ENCODE assay signal across 8 cellular contexts in genomic region chr2:43637030-43637803, GRCh38. TPM values are rescaled to one million over a fixed set of nuclear protein-coding genes. Genes with fewer than 3 reads are reported as not detected.
A peak's percentile ranks its signal among the peaks of the same experiment; 100 is the strongest.
DNase-seq lines count a peak whose midpoint lies in the region; ATAC-seq and TF ChIP-seq lines count a peak whose summit lies in the region.

Gene PLEKHH2 (plus strand): TSS chr2:43637260. CDS start chr2:43644674, 7,414 bp downstream.

- no peaks in the 10 kb centered on the region for H3K36me3 Mint-ChIP-seq in type B pancreatic cell

- H3K27ac Mint-ChIP-seq in type B pancreatic cell: no peak within 1 kb of the TSS

- peaks cover 9% of the 10 kb centered on the region for H3K4me1 Mint-ChIP-seq in type B pancreatic cell (ENCODE audit: unreplicated experiment)

- no peaks in the 10 kb centered on the region for H3K9me3 Mint-ChIP-seq in type B pancreatic cell

- H3K4me3 ChIP-seq in GM06990 (replicated peaks; ENCODE audit: low read depth, low read length): peak within 1 kb of the TSS; percentile 44

- peak; percentile 100 for ATAC-seq in HG02588 (IDR thresholded peaks at IDR 0.05; ENCODE audit: unreplicated experiment)
- peak; percentile 99 for ATAC-seq in left ventricle myocardium superior

- intact Hi-C loops in left ventricle myocardium superior (cut with micrococcal nuclease) (no loop called here), posterior vena cava (cut with DNase I) (no loop called here)

- H3K27me3 Mint-ChIP-seq in type B pancreatic cell: peaks cover 31% of the 10 kb centered on the region

- no peaks in the 10 kb centered on the region; the same call in none of the 2 replicates for H3K27me3 ChIP-seq in GM06990 (replicated peaks; ENCODE audit: control insufficient read depth, insufficient read depth, low read length)

- peak; percentile 76 for DNase-seq in GM06990 (ENCODE audit: extremely low read depth, insufficient read length)
- peak; percentile 44 for DNase-seq in NCI-H1092 (lab: John Stamatoyannopoulos, UW)
- peak; percentile 64 to 82 (median 77) for DNase-seq in T-helper 1 cell
- DNase-seq in amygdala (lab: John Stamatoyannopoulos, UW): peak; percentile 11 to 94 (median 72)
- DNase-seq in left ventricle myocardium superior: peak; percentile 91
- peak; percentile 97 for DNase-seq in posterior vena cava (ENCODE audit: low spot score)
- DNase-seq in type B pancreatic cell (ENCODE audit: extremely low spot score, unreplicated experiment): peak; percentile 92

- no peaks in the 10 kb centered on the region for H3K36me3 ChIP-seq in GM06990 (ENCODE audit: control insufficient read depth, insufficient read depth, low read length)

- H3K4me3 Mint-ChIP-seq in type B pancreatic cell: peak within 1 kb of the TSS; percentile 89

- TF ChIP-seq CTCF in GM06990 (IDR thresholded peaks at IDR 0.05; ENCODE audit: insufficient read depth, low read length, poor library complexity, severe bottlenecking): no peak
- TF ChIP-seq CTCF in type B pancreatic cell (conservative IDR thresholded peaks at IDR 0.05): no peak

RNA-seq across cellular contexts. Expression of gene PLEKHH2, which starts in this region (rescaled TPM):
- total RNA-seq in left ventricle myocardium superior: 1.1 TPM
- 10 to 100 TPM; 19.9 to 22.8 TPM for total RNA-seq in posterior vena cava
- total RNA-seq in type B pancreatic cell (ENCODE audit: low replicate concordance): 0.81 and 3.5 TPM in 2 replicates

Comparison
In these comparisons a context has a peak if more than half of its experiments do, and no peak if none do; other contexts are left out.
1. Peak in every context shown above with its lines: DNase-seq, ATAC-seq and H3K4me3 ChIP-seq.
2. DNase-seq: peak in every context shown above with its lines; median percentile 97 in posterior vena cava; 92 in type B pancreatic cell; 91 in left ventricle myocardium superior; 77 in T-helper 1 cell; 76 in GM06990; 72 in amygdala; 44 in NCI-H1092.